16 cellular contexts compared by ENCODE assay signal in the genomic region with DNA sequence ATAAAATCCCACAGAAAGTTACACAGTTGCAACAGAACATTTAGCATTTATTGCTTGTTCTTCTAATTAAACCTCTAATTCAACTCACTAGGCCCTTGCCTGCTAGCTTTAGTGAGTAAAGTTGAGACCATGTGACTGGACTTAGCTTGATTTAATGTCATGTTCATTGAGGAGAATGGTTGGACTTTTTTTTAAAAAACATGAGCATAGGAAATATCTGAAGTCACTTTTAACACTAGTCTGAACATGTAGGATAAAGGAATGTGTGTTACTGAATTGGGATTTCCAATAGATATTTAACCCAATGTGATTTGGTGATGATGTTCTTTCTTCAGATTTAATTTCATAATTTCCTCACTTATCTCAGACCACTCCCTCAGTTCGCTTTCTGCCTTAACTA. TPM values are rescaled to one million over a fixed set of nuclear protein-coding genes. Genes with fewer than 3 reads are reported as not detected.
DNase-seq lines count a peak whose midpoint lies in the region; ATAC-seq, FAIRE-seq and TF ChIP-seq lines count a peak whose summit lies in the region.
"Had no signal": no experiment of that assay in that cellular context is flagged by ENCODE, and none has a peak within 500 bp of the region (broad histone marks: within the 10 kb centered on the region; RNA-seq: fewer than 3 reads in every experiment).

No MANE protein-coding gene starts in this region.

- no peaks in the 10 kb centered on the region for H3K9me3 Mint-ChIP-seq in T-helper 1 cell treated with Interleukin-12 subunit alpha and Interleukin-12 subunit beta and Interleukin-4 antibody, amounts not matched to agents 30 μg/mL and 1 μg/mL, for 36 hours
- H3K9me3 Mint-ChIP-seq in activated CD8-positive, alpha-beta T cell treated with anti-CD3 and anti-CD28 coated beads, Interleukin-2, amount 10 ng/mL, durations not matched to agents 7 days and 5 days (ENCODE audit: insufficient read depth): no peaks in the 10 kb centered on the region
- no peaks in the 10 kb centered on the region for H3K9me3 Mint-ChIP-seq in naive thymus-derived CD4-positive, alpha-beta T cell
- H3K9me3 Mint-ChIP-seq: dendritic cell treated with granulocyte-macrophage colony-stimulating factor and Interleukin-4, amounts not matched to agents 40 ng/mL and 50 ng/mL, for 4 days had no signal

- DNase-seq in T-helper 1 cell (no peak), GM12891 (ENCODE audit: insufficient read length, low spot score) (no peak), iPS-NIHi7 (ENCODE audit: extremely low spot score) (no peak), NCI-H2107 (lab: John Stamatoyannopoulos, UW) (no peak)
- no peak for DNase-seq in activated CD8-positive, alpha-beta T cell treated with anti-CD3 and anti-CD28 coated beads, Interleukin-2, amount 10 ng/mL, durations not matched to agents 7 days and 5 days
- no peak for DNase-seq in naive thymus-derived CD4-positive, alpha-beta T cell
- DNase-seq: NCI-H187, NCI-H510A, PC-3, SK-N-SH had no signal

- H3K4me1 ChIP-seq in naive thymus-derived CD4-positive, alpha-beta T cell (ENCODE audit: control insufficient read depth in 2 of 2, insufficient read depth in 2 of 2, low read length in 2 of 2): peaks cover 11 to 33% of the 10 kb centered on the region in 2 donors

- ATAC-seq in activated CD8-positive, alpha-beta T cell treated with anti-CD3 and anti-CD28 coated beads, Interleukin-2, amount 10 ng/mL, durations not matched to agents 7 days and 5 days: no peak
- ATAC-seq in naive thymus-derived CD4-positive, alpha-beta T cell: no peak
- ATAC-seq in HG02884 (IDR thresholded peaks at IDR 0.05; ENCODE audit: unreplicated experiment): no peak
- ATAC-seq: PC-3 had no signal

- no peak overlapping the region for H3K27ac ChIP-seq in naive thymus-derived CD4-positive, alpha-beta T cell (ENCODE audit: low read depth, low read length)
- H3K27ac ChIP-seq: 22Rv1, VCaP had no signal

- H3K27me3 ChIP-seq in naive thymus-derived CD4-positive, alpha-beta T cell (ENCODE audit: control insufficient read depth in 2 of 2, insufficient read depth in 2 of 2, low read length in 2 of 2): no peaks in the 10 kb centered on the region

- H3K36me3 Mint-ChIP-seq in T-helper 1 cell treated with Interleukin-12 subunit alpha and Interleukin-12 subunit beta and Interleukin-4 antibody, amounts not matched to agents 30 μg/mL and 1 μg/mL, for 36 hours (ENCODE audit: low read depth): no peaks in the 10 kb centered on the region
- no peaks in the 10 kb centered on the region for H3K36me3 Mint-ChIP-seq in activated CD8-positive, alpha-beta T cell treated with anti-CD3 and anti-CD28 coated beads, Interleukin-2, amount 10 ng/mL, durations not matched to agents 7 days and 5 days (ENCODE audit: low read depth)
- no peaks in the 10 kb centered on the region for H3K36me3 Mint-ChIP-seq in naive thymus-derived CD4-positive, alpha-beta T cell

- H3K4me3 ChIP-seq in naive thymus-derived CD4-positive, alpha-beta T cell (ENCODE audit: low read length): peak overlapping the region; percentile 32

- CTCF ChIA-PET in activated CD8-positive, alpha-beta T cell treated with anti-CD3 and anti-CD28 coated beads, Interleukin-2, amount 10 ng/mL, durations not matched to agents 7 days and 5 days (lab: Charles Lee): interaction anchor here (1.2 to 2.4 kb wide), 9 partner anchors 12 to 274 kb away, joined by 3 to 16 read pairs (median 5); a partner anchor contains a TSS
- CTCF ChIA-PET in naive thymus-derived CD4-positive, alpha-beta T cell (lab: Charles Lee): interaction anchor here (1.2 to 1.6 kb wide), 2 partner anchors 9 to 263 kb away, joined by 3 read pairs; no protein-coding TSS in a partner anchor

- H3K36me3 ChIP-seq in naive thymus-derived CD4-positive, alpha-beta T cell (ENCODE audit: control insufficient read depth in 2 of 3, insufficient read depth in 3 of 3, low read length in 3 of 3): no peaks in the 10 kb centered on the region

- TF ChIP-seq POLR2A in GM12891 (IDR thresholded peaks at IDR 0.05; ENCODE audit: low read depth, low read length): no peak

- peaks cover 20% of the 10 kb centered on the region for H3K4me1 Mint-ChIP-seq in T-helper 1 cell treated with Interleukin-12 subunit alpha and Interleukin-12 subunit beta and Interleukin-4 antibody, amounts not matched to agents 30 μg/mL and 1 μg/mL, for 36 hours (ENCODE audit: low read depth)
- peaks cover 31% of the 10 kb centered on the region for H3K4me1 Mint-ChIP-seq in activated CD8-positive, alpha-beta T cell treated with anti-CD3 and anti-CD28 coated beads, Interleukin-2, amount 10 ng/mL, durations not matched to agents 7 days and 5 days (ENCODE audit: low read depth)
- peaks cover 14 to 25% (median 20%) of the 10 kb centered on the region in 7 donors for H3K4me1 Mint-ChIP-seq in naive thymus-derived CD4-positive, alpha-beta T cell

- no peaks in the 10 kb centered on the region for H3K9me3 ChIP-seq in naive thymus-derived CD4-positive, alpha-beta T cell (ENCODE audit: control insufficient read depth in 2 of 3, low read length in 3 of 3)
- H3K9me3 ChIP-seq: SK-N-SH had no signal

- POLR2A ChIA-PET in activated CD8-positive, alpha-beta T cell treated with anti-CD3 and anti-CD28 coated beads, Interleukin-2, amount 10 ng/mL, durations not matched to agents 7 days and 5 days (lab: Charles Lee): interaction anchor here (0.7 to 2.2 kb wide), 6 partner anchors 9 to 303 kb away, joined by 3 to 15 read pairs (median 8); a partner anchor contains a TSS
- POLR2A ChIA-PET in naive thymus-derived CD4-positive, alpha-beta T cell (lab: Charles Lee): interaction anchor here (0.5 to 2.5 kb wide), 6 partner anchors 16 to 182 kb away, joined by 3 to 5 read pairs (median 4); a partner anchor contains a TSS

- H3K27me3 Mint-ChIP-seq in T-helper 1 cell treated with Interleukin-12 subunit alpha and Interleukin-12 subunit beta and Interleukin-4 antibody, amounts not matched to agents 30 μg/mL and 1 μg/mL, for 36 hours (ENCODE audit: low read depth): no peaks in the 10 kb centered on the region
- peaks cover 4% of the 10 kb centered on the region for H3K27me3 Mint-ChIP-seq in activated CD8-positive, alpha-beta T cell treated with anti-CD3 and anti-CD28 coated beads, Interleukin-2, amount 10 ng/mL, durations not matched to agents 7 days and 5 days (ENCODE audit: low read depth)
- no peaks in the 10 kb centered on the region for H3K27me3 Mint-ChIP-seq in naive thymus-derived CD4-positive, alpha-beta T cell
- H3K27me3 Mint-ChIP-seq: dendritic cell treated with granulocyte-macrophage colony-stimulating factor and Interleukin-4, amounts not matched to agents 40 ng/mL and 50 ng/mL, for 4 days had no signal

- H3K27ac Mint-ChIP-seq in T-helper 1 cell treated with Interleukin-12 subunit alpha and Interleukin-12 subunit beta and Interleukin-4 antibody, amounts not matched to agents 30 μg/mL and 1 μg/mL, for 36 hours: peak overlapping the region; percentile 83
- peak overlapping the region; percentile 94 for H3K27ac Mint-ChIP-seq in activated CD8-positive, alpha-beta T cell treated with anti-CD3 and anti-CD28 coated beads, Interleukin-2, amount 10 ng/mL, durations not matched to agents 7 days and 5 days
- H3K27ac Mint-ChIP-seq in naive thymus-derived CD4-positive, alpha-beta T cell: peak overlapping the region in 8 of 9 donors; percentile 43 to 84 (median 78)
- H3K27ac Mint-ChIP-seq: dendritic cell treated with granulocyte-macrophage colony-stimulating factor and Interleukin-4, amounts not matched to agents 40 ng/mL and 50 ng/mL, for 4 days had no signal

- FAIRE-seq in GM12891 (lab: Jason Lieb, UNC): peak; percentile 33
- FAIRE-seq: astrocyte had no signal

- H3K4me3 Mint-ChIP-seq in T-helper 1 cell treated with Interleukin-12 subunit alpha and Interleukin-12 subunit beta and Interleukin-4 antibody, amounts not matched to agents 30 μg/mL and 1 μg/mL, for 36 hours: peak overlapping the region; percentile 61
- peak overlapping the region; percentile 63 for H3K4me3 Mint-ChIP-seq in activated CD8-positive, alpha-beta T cell treated with anti-CD3 and anti-CD28 coated beads, Interleukin-2, amount 10 ng/mL, durations not matched to agents 7 days and 5 days
- H3K4me3 Mint-ChIP-seq in naive thymus-derived CD4-positive, alpha-beta T cell: peak overlapping the region in 6 of 10 donors; percentile 61 to 82 (median 68)
- H3K4me3 Mint-ChIP-seq: dendritic cell treated with granulocyte-macrophage colony-stimulating factor and Interleukin-4, amounts not matched to agents 40 ng/mL and 50 ng/mL, for 4 days had no signal

- intact Hi-C loops in naive thymus-derived CD4-positive, alpha-beta T cell (cut with micrococcal nuclease): loop anchor here (1.0 to 5.0 kb wide), 4 partner anchors 23 to 52 kb away; a partner anchor contains a TSS

TF ChIP-seq in GM12891, 5 proteins besides CTCF, POLR2A, EP300 and RAD21:
- TF ChIP-seq TAF1 (IDR thresholded peaks at IDR 0.05; ENCODE audit: low read depth, low read length) (no peak), POLR2AphosphoS5 (IDR thresholded peaks at IDR 0.05; ENCODE audit: low read depth, low read length) (no peak), SPI1 (IDR thresholded peaks at IDR 0.05; ENCODE audit: low read depth, low read length) (no peak), PAX5 (IDR thresholded peaks at IDR 0.05; ENCODE audit: insufficient read depth, low read length, severe bottlenecking) (no peak), POU2F2 (IDR thresholded peaks at IDR 0.05; ENCODE audit: low read depth, low read length) (no peak)

RNA-seq across cellular contexts. Expression of a gene that starts 24.6 kb away (rescaled TPM):
- polyA plus RNA-seq in GM12891 (2012; ENCODE audit: low read depth, missing spikeins): 24.1 TPM
- 10 to 100 TPM; 17.5 to 17.7 TPM for total RNA-seq in activated CD8-positive, alpha-beta T cell treated with anti-CD3 and anti-CD28 coated beads, Interleukin-2, amount 10 ng/mL, durations not matched to agents 7 days and 5 days
- total RNA-seq in naive thymus-derived CD4-positive, alpha-beta T cell: 10 to 100 TPM; 24.9 to 43.1 (median 35.4) TPM
- 10 to 100 TPM in 1 of 2 donors, 1 to 10 TPM in 1; 6.9 to 12.7 TPM for polyA plus RNA-seq in naive thymus-derived CD4-positive, alpha-beta T cell
